ENCODE assay signal across 8 cellular contexts in genomic region chr3:113696658-113697191, GRCh38. TPM values are rescaled to one million over a fixed set of nuclear protein-coding genes. Genes with fewer than 3 reads are reported as not detected.
DNase-seq lines count a peak whose midpoint lies in the region; ATAC-seq and TF ChIP-seq lines count a peak whose summit lies in the region.

No MANE protein-coding gene starts in this region.

- POLR2A ChIA-PET in SK-N-SH (lab: Yijun Ruan, JAX), result no interaction called here

- TF ChIP-seq CTCF in SK-N-SH (IDR thresholded peaks at IDR 0.05) (no peak), glutamatergic neuron (IDR thresholded peaks at IDR 0.05; ENCODE audit: partially characterized antibody, unreplicated experiment) (no peak), omental fat pad (IDR thresholded peaks at IDR 0.05) (no peak), testis (IDR thresholded peaks at IDR 0.05) (peak in 2 of 3 experiments; percentile 14 to 51)

- H3K9ac ChIP-seq in SK-N-SH, result peak overlapping the region; percentile 72

- DNase-seq in GM04504 (ENCODE audit: low read depth) (peak; percentile 98), NCI-H1048 (lab: John Stamatoyannopoulos, UW) (peak; percentile 97), SK-N-SH (peak; percentile 98), glutamatergic neuron (peak; percentile 96), omental fat pad (ENCODE audit: low spot score) (peak; percentile 93), testis (peak; percentile 100)
- DNase-seq in activated naive CD8-positive, alpha-beta T cell treated with anti-CD3 and anti-CD28 coated beads for 36 hours, result peak; percentile 99

- H3K27me3 ChIP-seq in SK-N-SH (ENCODE audit: insufficient read depth) (no peaks in the 10 kb centered on the region), testis (no peaks in the 10 kb centered on the region)

- WGBS in SK-N-SH (ENCODE audit: low lambda C conversion rate), result under 1% methylated on average over 25 of the region's 31 CpGs
- 0 to 1% methylated on average over 27 to 28 of the region's 31 CpGs for WGBS in testis, 2 donors

- H3K27ac Mint-ChIP-seq in activated naive CD8-positive, alpha-beta T cell treated with anti-CD3 and anti-CD28 coated beads for 36 hours, result no peak overlapping the region
- no peak overlapping the region for H3K27ac Mint-ChIP-seq in glutamatergic neuron (ENCODE audit: unreplicated experiment)

- H3K9me3 ChIP-seq in SK-N-SH, result no peaks in the 10 kb centered on the region
- H3K9me3 ChIP-seq in testis, result no peaks in the 10 kb centered on the region

- H3K4me1 Mint-ChIP-seq in activated naive CD8-positive, alpha-beta T cell treated with anti-CD3 and anti-CD28 coated beads for 36 hours, result peaks cover 30% of the 10 kb centered on the region
- H3K4me1 Mint-ChIP-seq in glutamatergic neuron (ENCODE audit: low read depth, unreplicated experiment), result peaks cover 8% of the 10 kb centered on the region

- no peak overlapping the region for H3K4me3 Mint-ChIP-seq in activated naive CD8-positive, alpha-beta T cell treated with anti-CD3 and anti-CD28 coated beads for 36 hours
- H3K4me3 Mint-ChIP-seq in glutamatergic neuron (ENCODE audit: unreplicated experiment), result no peak overlapping the region

- CTCF ChIA-PET in SK-N-SH (lab: Yijun Ruan, JAX), result no interaction called here

- intact Hi-C loops in testis (cut with DNase I; ENCODE audit: low total_unique reads), result no loop called here

- ATAC-seq in HG02588 (IDR thresholded peaks at IDR 0.05; ENCODE audit: unreplicated experiment), result peak; percentile 92
- peak; percentile 98 for ATAC-seq in omental fat pad (ENCODE audit: low FRiP score)

- no peak for TF ChIP-seq POLR2A in testis (IDR thresholded peaks at IDR 0.05)

- H3K36me3 Mint-ChIP-seq in activated naive CD8-positive, alpha-beta T cell treated with anti-CD3 and anti-CD28 coated beads for 36 hours, result peaks cover 2% of the 10 kb centered on the region
- H3K36me3 Mint-ChIP-seq in glutamatergic neuron (ENCODE audit: unreplicated experiment), result no peaks in the 10 kb centered on the region

- no peaks in the 10 kb centered on the region for H3K27me3 Mint-ChIP-seq in activated naive CD8-positive, alpha-beta T cell treated with anti-CD3 and anti-CD28 coated beads for 36 hours
- H3K27me3 Mint-ChIP-seq in glutamatergic neuron (ENCODE audit: unreplicated experiment), result peaks cover 2% of the 10 kb centered on the region

- no peak for TF ChIP-seq RAD21 in SK-N-SH (IDR thresholded peaks at IDR 0.05; ENCODE audit: low read length)

- H3F3A ChIP-seq in SK-N-SH (replicated peaks; ENCODE audit: insufficient read depth), result no peaks in the 10 kb centered on the region

- H3K27ac ChIP-seq in SK-N-SH (ENCODE audit: low read depth in 2 of 2, low read length in 1 of 2) (peak overlapping the region; percentile 72 to 95; a peak in 3 of 4 replicates), testis (peak overlapping the region; percentile 98 to 100)

- no peak for TF ChIP-seq EP300 in SK-N-SH (IDR thresholded peaks at IDR 0.05; ENCODE audit: borderline replicate concordance in 1 of 2, low read depth in 1 of 2, low read length in 1 of 2)

- peaks cover 40% of the 10 kb centered on the region for H3K79me2 ChIP-seq in SK-N-SH (ENCODE audit: insufficient read depth)

- H3K4me1 ChIP-seq in SK-N-SH (ENCODE audit: control insufficient read depth in 1 of 2, insufficient read depth in 2 of 2, low read depth in 1 of 2, low read length in 1 of 2), result no peaks in the 10 kb centered on the region; a peak in 2 of 4 replicates
- H3K4me1 ChIP-seq in testis, result peaks cover 18% of the 10 kb centered on the region

- peak overlapping the region; percentile 94 for H2AFZ ChIP-seq in SK-N-SH (ENCODE audit: low read depth)

- H4K20me1 ChIP-seq in SK-N-SH (ENCODE audit: insufficient read depth), result no peaks in the 10 kb centered on the region

- H3K9me3 Mint-ChIP-seq in activated naive CD8-positive, alpha-beta T cell treated with anti-CD3 and anti-CD28 coated beads for 36 hours, result no peaks in the 10 kb centered on the region
- peaks cover 3% of the 10 kb centered on the region for H3K9me3 Mint-ChIP-seq in glutamatergic neuron (ENCODE audit: unreplicated experiment)

- H3K9me2 ChIP-seq in SK-N-SH, result no peaks in the 10 kb centered on the region

- no peaks in the 10 kb centered on the region for H3K36me3 ChIP-seq in SK-N-SH (replicated peaks in 1 of 2; ENCODE audit: control insufficient read depth in 1 of 2, insufficient read depth in 2 of 2, low read length in 1 of 2)
- H3K36me3 ChIP-seq in testis (ENCODE audit: low read depth, missing control alignments), result no peaks in the 10 kb centered on the region

- H3K4me3 ChIP-seq in SK-N-SH (ENCODE audit: low read depth in 2 of 2, low read length in 1 of 2) (peak overlapping the region; percentile 80 to 88), testis (peak overlapping the region; percentile 91 to 97)

- peak overlapping the region; percentile 87 for H3K4me2 ChIP-seq in SK-N-SH

TF ChIP-seq in SK-N-SH, 30 proteins besides CTCF, POLR2A, EP300 and RAD21 (continues in another document):
- TF ChIP-seq FOSL2 (IDR thresholded peaks at IDR 0.05; ENCODE audit: borderline replicate concordance, low read depth), result no peak
- TF ChIP-seq RXRA (IDR thresholded peaks at IDR 0.05; ENCODE audit: borderline replicate concordance, low read depth), result no peak
- TF ChIP-seq MAX (IDR thresholded peaks at IDR 0.05; ENCODE audit: low read depth), result peak; percentile 42
- TF ChIP-seq SMC3 (IDR thresholded peaks at IDR 0.05; ENCODE audit: low read depth, low read length), result no peak
- peak; percentile 99 for TF ChIP-seq PBX3 (IDR thresholded peaks at IDR 0.05)
- TF ChIP-seq, protein P1, sequence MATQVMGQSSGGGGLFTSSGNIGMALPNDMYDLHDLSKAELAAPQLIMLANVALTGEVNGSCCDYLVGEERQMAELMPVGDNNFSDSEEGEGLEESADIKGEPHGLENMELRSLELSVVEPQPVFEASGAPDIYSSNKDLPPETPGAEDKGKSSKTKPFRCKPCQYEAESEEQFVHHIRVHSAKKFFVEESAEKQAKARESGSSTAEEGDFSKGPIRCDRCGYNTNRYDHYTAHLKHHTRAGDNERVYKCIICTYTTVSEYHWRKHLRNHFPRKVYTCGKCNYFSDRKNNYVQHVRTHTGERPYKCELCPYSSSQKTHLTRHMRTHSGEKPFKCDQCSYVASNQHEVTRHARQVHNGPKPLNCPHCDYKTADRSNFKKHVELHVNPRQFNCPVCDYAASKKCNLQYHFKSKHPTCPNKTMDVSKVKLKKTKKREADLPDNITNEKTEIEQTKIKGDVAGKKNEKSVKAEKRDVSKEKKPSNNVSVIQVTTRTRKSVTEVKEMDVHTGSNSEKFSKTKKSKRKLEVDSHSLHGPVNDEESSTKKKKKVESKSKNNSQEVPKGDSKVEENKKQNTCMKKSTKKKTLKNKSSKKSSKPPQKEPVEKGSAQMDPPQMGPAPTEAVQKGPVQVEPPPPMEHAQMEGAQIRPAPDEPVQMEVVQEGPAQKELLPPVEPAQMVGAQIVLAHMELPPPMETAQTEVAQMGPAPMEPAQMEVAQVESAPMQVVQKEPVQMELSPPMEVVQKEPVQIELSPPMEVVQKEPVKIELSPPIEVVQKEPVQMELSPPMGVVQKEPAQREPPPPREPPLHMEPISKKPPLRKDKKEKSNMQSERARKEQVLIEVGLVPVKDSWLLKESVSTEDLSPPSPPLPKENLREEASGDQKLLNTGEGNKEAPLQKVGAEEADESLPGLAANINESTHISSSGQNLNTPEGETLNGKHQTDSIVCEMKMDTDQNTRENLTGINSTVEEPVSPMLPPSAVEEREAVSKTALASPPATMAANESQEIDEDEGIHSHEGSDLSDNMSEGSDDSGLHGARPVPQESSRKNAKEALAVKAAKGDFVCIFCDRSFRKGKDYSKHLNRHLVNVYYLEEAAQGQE (IDR thresholded peaks at IDR 0.05; ENCODE audit: low read depth, low read length), result no peak
- no peak for TF ChIP-seq JUND (IDR thresholded peaks at IDR 0.05)
- no peak for TF ChIP-seq TCF12 (IDR thresholded peaks at IDR 0.05)
- no peak for TF ChIP-seq POLR2AphosphoS5 (IDR thresholded peaks at IDR 0.05; ENCODE audit: low read depth, low read length)

RNA-seq across cellular contexts. Expression of gene USF3, which starts 0.3 kb away (rescaled TPM):
- 3.1 and 4.4 TPM in 2 replicates for polyA plus RNA-seq in SK-N-SH (2012; rRNA removed)
- 4.5 and 4.9 TPM in 2 replicates for polyA plus RNA-seq in SK-N-SH (2012; cell fraction: cytosol; rRNA removed)
- 1.8 and 3.7 TPM in 2 replicates for polyA plus RNA-seq in SK-N-SH (2012; cell fraction: nucleus; rRNA removed)
- total RNA-seq in activated naive CD8-positive, alpha-beta T cell treated with anti-CD3 and anti-CD28 coated beads for 36 hours, result 10 to 100 TPM; 13.5 to 13.6 TPM
- total RNA-seq in glutamatergic neuron (ENCODE audit: unreplicated experiment), result 14.9 TPM
- total RNA-seq in omental fat pad, result 10 to 100 TPM; 19.7 to 37.7 (median 27.2) TPM
- 10 to 100 TPM; 22.7 to 25.4 TPM for total RNA-seq in testis
- 8.6 TPM for polyA plus RNA-seq in testis (ENCODE audit: insufficient read depth, low read depth, low replicate concordance)

RNA-seq across cellular contexts. Expression of gene NAA50, which starts 49.3 kb away (rescaled TPM):
- polyA plus RNA-seq in SK-N-SH (2012; rRNA removed), result 39.6 and 79.5 TPM in 2 replicates
- polyA plus RNA-seq in SK-N-SH (2012; cell fraction: cytosol; rRNA removed), result 45.7 and 51.6 TPM in 2 replicates
- polyA plus RNA-seq in SK-N-SH (2012; cell fraction: nucleus; rRNA removed), result 33.1 and 50.0 TPM in 2 replicates
- 100 to 1,000 TPM; 199 to 200 TPM for total RNA-seq in activated naive CD8-positive, alpha-beta T cell treated with anti-CD3 and anti-CD28 coated beads for 36 hours
- total RNA-seq in glutamatergic neuron (ENCODE audit: unreplicated experiment), result 42.5 TPM
- 100 to 1,000 TPM in 3 of 4 donors, 10 to 100 TPM in 1; 64.9 to 185 (median 171) TPM for total RNA-seq in omental fat pad
- total RNA-seq in testis, result 100 to 1,000 TPM; 139 to 174 TPM
- polyA plus RNA-seq in testis (ENCODE audit: insufficient read depth, low read depth, low replicate concordance), result 100.0 TPM

RNA-seq across cellular contexts. Expression of gene ATP6V1A, which starts 50.1 kb away (rescaled TPM):
- 12.1 and 16.7 TPM in 2 replicates for polyA plus RNA-seq in SK-N-SH (2012; rRNA removed)
- polyA plus RNA-seq in SK-N-SH (2012; cell fraction: cytosol; rRNA removed), result 18.4 and 18.8 TPM in 2 replicates
- polyA plus RNA-seq in SK-N-SH (2012; cell fraction: nucleus; rRNA removed), result 4.8 and 12.7 TPM in 2 replicates
- 10 to 100 TPM; 50.1 to 57.1 TPM for total RNA-seq in activated naive CD8-positive, alpha-beta T cell treated with anti-CD3 and anti-CD28 coated beads for 36 hours
- total RNA-seq in glutamatergic neuron (ENCODE audit: unreplicated experiment), result 94.5 TPM
- 10 to 100 TPM; 47.0 to 53.4 (median 50.1) TPM for total RNA-seq in omental fat pad
- 10 to 100 TPM; 51.6 to 55.9 TPM for total RNA-seq in testis
- polyA plus RNA-seq in testis (ENCODE audit: insufficient read depth, low read depth, low replicate concordance), result 37.8 TPM

Comparison
In these comparisons a context has a peak if more than half of its experiments do, and no peak if none do; other contexts are left out.
1. Peak in every context shown above with its lines: DNase-seq, ATAC-seq, H3K4me3 ChIP-seq and H3K27ac ChIP-seq.
2. CTCF ChIP-seq: peak in testis (2 of 3); none in SK-N-SH (single experiment), glutamatergic neuron (single experiment) and omental fat pad (0 of 3).